In the genomic region with DNA sequence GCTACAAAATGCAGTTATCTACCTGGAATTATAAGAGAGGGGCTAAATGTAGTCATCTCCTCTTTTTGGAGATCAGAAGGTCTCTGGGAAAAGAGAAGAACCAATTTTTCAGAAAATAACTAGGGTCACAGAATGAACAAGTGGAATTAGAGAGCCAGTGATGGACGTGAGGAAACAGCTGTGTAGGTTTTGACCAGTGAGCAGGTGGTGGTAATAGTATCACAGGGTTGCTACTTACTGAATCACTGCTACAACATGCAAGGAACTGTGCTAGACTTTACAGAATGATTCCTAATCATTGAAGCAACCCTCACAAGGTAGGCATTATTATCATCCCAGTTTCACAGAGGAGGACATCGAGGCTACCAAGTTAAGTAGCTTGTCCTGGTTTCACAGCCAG, we compare ENCODE assay signal across 18 cellular contexts. TPM values are rescaled to one million over a fixed set of nuclear protein-coding genes. Genes with fewer than 3 reads are reported as not detected.
"Had no signal": no experiment of that assay in that cellular context is flagged by ENCODE, and none has a peak within 500 bp of the region (broad histone marks: within the 10 kb centered on the region; RNA-seq: fewer than 3 reads in every experiment).

No MANE protein-coding gene starts in this region.

- H3K27ac Mint-ChIP-seq: activated CD4-positive, alpha-beta T cell treated with anti-CD3 and anti-CD28 coated beads, Interleukin-2, amount 10 ng/mL, durations not matched to agents 7 days and 5 days; stimulated activated naive CD8-positive, alpha-beta T cell treated with anti-CD3 and anti-CD28 coated beads, Interleukin-15, Interleukin-2, amounts not matched to agents 100 ng/mL and 50 ng/mL, for 24 hours had no signal

- H3K4me3 Mint-ChIP-seq: activated CD4-positive, alpha-beta T cell treated with anti-CD3 and anti-CD28 coated beads, Interleukin-2, amount 10 ng/mL, durations not matched to agents 7 days and 5 days; stimulated activated naive CD8-positive, alpha-beta T cell treated with anti-CD3 and anti-CD28 coated beads, Interleukin-15, Interleukin-2, amounts not matched to agents 100 ng/mL and 50 ng/mL, for 24 hours had no signal

- H3K27me3 ChIP-seq: cardiac muscle cell, gastrocnemius medialis, ovary, right lobe of liver, suprapubic skin, upper lobe of left lung had no signal

- H3K36me3 ChIP-seq: ovary had no signal

- H3K9me3 Mint-ChIP-seq: activated CD4-positive, alpha-beta T cell treated with anti-CD3 and anti-CD28 coated beads, Interleukin-2, amount 10 ng/mL, durations not matched to agents 7 days and 5 days; stimulated activated naive CD8-positive, alpha-beta T cell treated with anti-CD3 and anti-CD28 coated beads, Interleukin-15, Interleukin-2, amounts not matched to agents 100 ng/mL and 50 ng/mL, for 24 hours had no signal

- H3K27me3 Mint-ChIP-seq: activated CD4-positive, alpha-beta T cell treated with anti-CD3 and anti-CD28 coated beads, Interleukin-2, amount 10 ng/mL, durations not matched to agents 7 days and 5 days; naive thymus-derived CD4-positive, alpha-beta T cell; stimulated activated naive CD8-positive, alpha-beta T cell treated with anti-CD3 and anti-CD28 coated beads, Interleukin-15, Interleukin-2, amounts not matched to agents 100 ng/mL and 50 ng/mL, for 24 hours had no signal

- DNase-seq: activated CD4-positive, alpha-beta T cell treated with anti-CD3 and anti-CD28 coated beads, Interleukin-2, amount 10 ng/mL, durations not matched to agents 7 days and 5 days; activated CD8-positive, alpha-beta memory T cell treated with anti-CD3 and anti-CD28 coated beads, Interleukin-2, amount 50 U/mL, for 48 hours; activated naive CD4-positive, alpha-beta T cell; erythroblast; gastrocnemius medialis; islet precursor cell; naive thymus-derived CD4-positive, alpha-beta T cell; ovary; right lobe of liver; T-helper 2 cell; upper lobe of left lung had no signal

- H3K4me3 ChIP-seq: cardiac muscle cell, gastrocnemius medialis, ovary, right lobe of liver, suprapubic skin, upper lobe of left lung had no signal

- H3K9me3 ChIP-seq: gastrocnemius medialis, ovary, right lobe of liver, suprapubic skin, upper lobe of left lung had no signal

- ATAC-seq: gastrocnemius medialis; naive thymus-derived CD4-positive, alpha-beta T cell; right lobe of liver had no signal

- H3K27ac ChIP-seq: cardiac muscle cell, ovary, right lobe of liver, suprapubic skin, upper lobe of left lung had no signal

RNA-seq across cellular contexts. Expression of gene MCCD1, which starts 15.9 kb away (rescaled TPM):
- total RNA-seq: activated CD4-positive, alpha-beta T cell treated with anti-CD3 and anti-CD28 coated beads, Interleukin-2, amount 10 ng/mL, durations not matched to agents 7 days and 5 days; cardiac muscle cell; gastrocnemius medialis; lung microvascular endothelial cell; mononuclear cell; naive thymus-derived CD4-positive, alpha-beta T cell; ovary; pulmonary artery endothelial cell; right lobe of liver; suprapubic skin; upper lobe of left lung had no signal
- polyA plus RNA-seq: adipose tissue; cardiac muscle cell; naive thymus-derived CD4-positive, alpha-beta T cell; ovary had no signal

RNA-seq across cellular contexts. Expression of gene LTA, which starts 27.4 kb away (rescaled TPM):
- total RNA-seq: cardiac muscle cell, gastrocnemius medialis, lung microvascular endothelial cell had no signal
- polyA plus RNA-seq: cardiac muscle cell had no signal
